In the genomic region with DNA sequence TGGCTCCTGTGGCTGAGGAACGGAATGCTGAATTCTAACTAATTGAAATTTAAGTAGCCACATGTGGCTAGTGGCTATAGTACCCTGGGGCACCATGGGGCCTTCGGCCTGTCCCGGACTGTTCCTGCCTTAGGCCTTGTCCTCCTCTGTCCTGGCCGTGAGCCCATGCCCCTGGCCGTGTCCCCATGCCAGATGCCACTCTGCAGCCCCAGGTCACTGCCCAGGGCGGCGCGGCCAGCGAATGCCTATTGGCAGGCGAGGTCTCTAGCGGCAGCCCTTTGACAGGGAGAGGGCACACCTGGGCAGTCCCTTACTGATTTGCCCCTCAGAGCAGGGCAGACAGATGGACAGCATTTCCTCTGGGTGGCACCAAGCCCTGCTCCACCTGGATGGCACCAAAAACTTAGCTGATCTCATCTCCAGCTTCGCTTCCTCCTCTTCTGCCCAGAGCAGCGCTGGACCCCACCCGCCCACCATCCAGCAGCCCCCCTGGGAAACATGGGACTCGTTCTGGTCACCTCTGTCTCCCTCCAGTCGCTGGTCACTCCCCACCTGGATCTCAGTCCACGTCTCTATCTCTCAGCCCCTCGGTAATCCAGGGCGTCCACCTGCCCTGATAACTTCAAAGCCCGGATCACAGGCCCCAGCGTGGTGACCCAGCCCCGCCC, we compare ENCODE assay signal across 9 cellular contexts. TPM values are rescaled to one million over a fixed set of nuclear protein-coding genes. Genes with fewer than 3 reads are reported as not detected.
DNase-seq lines count a peak whose midpoint lies in the region; ATAC-seq, FAIRE-seq and TF ChIP-seq lines count a peak whose summit lies in the region.
"Had no signal": no experiment of that assay in that cellular context is flagged by ENCODE, and none has a peak within 500 bp of the region (broad histone marks: within the 10 kb centered on the region; RNA-seq: fewer than 3 reads in every experiment).

No MANE protein-coding gene starts in this region.

- TF ChIP-seq POLR2A in esophagus squamous epithelium (IDR thresholded peaks at IDR 0.05) (no peak), H54 (IDR thresholded peaks at IDR 0.05; ENCODE audit: low read depth, low read length) (no peak)

- peak overlapping the region; percentile 29 for H3K4me3 ChIP-seq in NT2/D1 (ENCODE audit: insufficient read length, low read depth)
- H3K4me3 ChIP-seq in esophagus squamous epithelium: peak overlapping the region in 3 of 4 donors; percentile 55 to 79 (median 69)
- peak overlapping the region in 1 of 2 donors; percentile 60 for H3K4me3 ChIP-seq in kidney (ENCODE audit: low read length in 2 of 2)

- FAIRE-seq in kidney (lab: Jason Lieb, UNC) (no peak), H54 (lab: Jason Lieb, UNC) (no peak)
- FAIRE-seq: TTC549 had no signal

- TF ChIP-seq CTCF in esophagus squamous epithelium (IDR thresholded peaks at IDR 0.05) (no peak), kidney (IDR thresholded peaks at IDR 0.05; ENCODE audit: borderline replicate concordance, extremely low read depth, insufficient read depth) (no peak)

- intact Hi-C loops in esophagus squamous epithelium (cut with DNase I) (loop anchor here (10.0 kb wide), 1 partner anchor 92 kb away; no protein-coding TSS in a partner anchor), sciatic nerve (cut with DNase I) (loop anchor here (10.0 kb wide), 1 partner anchor 92 kb away; no protein-coding TSS in a partner anchor), kidney (cut with DNase I) (no loop called here)

- H3K9me3 ChIP-seq in NT2/D1 (ENCODE audit: insufficient read depth, low read length): no peaks in the 10 kb centered on the region
- H3K9me3 ChIP-seq in esophagus squamous epithelium: no peaks in the 10 kb centered on the region
- no peaks in the 10 kb centered on the region for H3K9me3 ChIP-seq in kidney (ENCODE audit: control insufficient read depth in 1 of 2, low read length in 2 of 2)

- H3K4me1 ChIP-seq in NT2/D1 (ENCODE audit: insufficient read depth, insufficient read length): peaks cover 14% of the 10 kb centered on the region
- peaks cover 25 to 74% (median 33%) of the 10 kb centered on the region in 3 donors for H3K4me1 ChIP-seq in esophagus squamous epithelium
- H3K4me1 ChIP-seq in kidney (ENCODE audit: control insufficient read depth in 1 of 2, insufficient read depth in 1 of 2, low read depth in 1 of 2, low read length in 2 of 2): peaks cover 7 to 12% of the 10 kb centered on the region in 2 donors

- DNase-seq in NT2/D1 (ENCODE audit: low read depth, low spot score) (no peak), esophagus squamous epithelium (lab: John Stamatoyannopoulos, UW) (no peak), sciatic nerve (ENCODE audit: low spot score) (peak; percentile 61), NCI-H2171 (lab: John Stamatoyannopoulos, UW) (no peak), kidney (no peak), Kasumi-1 (lab: John Stamatoyannopoulos, UW) (no peak), H54 (ENCODE audit: insufficient read length, low spot score) (no peak)

- H3K27ac ChIP-seq in esophagus squamous epithelium (peak overlapping the region; percentile 3 to 75 (median 46)), kidney (ENCODE audit: low read depth in 2 of 2, low read length in 2 of 2) (no peak overlapping the region)

- no peak overlapping the region for H3K9ac ChIP-seq in NT2/D1 (ENCODE audit: insufficient read length, low read depth)
- peak overlapping the region in 1 of 2 donors; percentile 38 for H3K9ac ChIP-seq in kidney (ENCODE audit: low read length in 2 of 2)

- H3K36me3 ChIP-seq in NT2/D1 (ENCODE audit: insufficient read depth, insufficient read length, low read length): peaks cover 10% of the 10 kb centered on the region
- H3K36me3 ChIP-seq in esophagus squamous epithelium: no peaks in the 10 kb centered on the region
- H3K36me3 ChIP-seq in kidney (ENCODE audit: control insufficient read depth in 1 of 2, insufficient read depth in 2 of 2, low read length in 2 of 2): no peaks in the 10 kb centered on the region

- WGBS in esophagus squamous epithelium, 2 donors: 52 to 53% methylated on average over 13 of the region's 22 CpGs

- H3K27me3 ChIP-seq in NT2/D1 (ENCODE audit: insufficient read depth, insufficient read length) (peaks cover 61% of the 10 kb centered on the region), esophagus squamous epithelium (peaks cover 0 to 53% (median 0%) of the 10 kb centered on the region in 4 donors)

- ATAC-seq in GM18909 (IDR thresholded peaks at IDR 0.05; ENCODE audit: poor library complexity, unreplicated experiment) (peak; percentile 1), sciatic nerve (no peak)

RNA-seq across cellular contexts. Expression of a gene that starts 1.1 kb away (rescaled TPM):
- total RNA-seq in esophagus squamous epithelium: 10 to 100 TPM in 1 of 4 donors, 1 to 10 TPM in 3; 2.3 to 10.9 (median 4.2) TPM
- total RNA-seq in sciatic nerve: 35.8 TPM
- total RNA-seq in kidney: 32.3 TPM
- 2.6 TPM for polyA plus RNA-seq in kidney (ENCODE audit: insufficient read depth, low read depth, low replicate concordance)

RNA-seq across cellular contexts. Expression of a gene that starts 45.6 kb away (rescaled TPM):
- total RNA-seq in esophagus squamous epithelium (not detected), sciatic nerve (not detected), kidney (not detected)
- not detected for polyA plus RNA-seq in kidney (ENCODE audit: insufficient read depth, low read depth, low replicate concordance)

Comparison
In these comparisons a context has a peak if more than half of its experiments do, and no peak if none do; other contexts are left out.
1. H3K27ac ChIP-seq: peak in esophagus squamous epithelium (4 of 4); none in kidney (0 of 2).